14 cellular contexts compared by ENCODE assay signal in genomic region chr17:55273579-55274370, GRCh38. TPM values are rescaled to one million over a fixed set of nuclear protein-coding genes. Genes with fewer than 3 reads are reported as not detected.
A peak's percentile ranks its signal among the peaks of the same experiment; 100 is the strongest.
DNase-seq lines count a peak whose midpoint lies in the region; ATAC-seq and TF ChIP-seq lines count a peak whose summit lies in the region.
"Had no signal": no experiment of that assay in that cellular context is flagged by ENCODE, and none has a peak within 500 bp of the region (broad histone marks: within the 10 kb centered on the region; RNA-seq: fewer than 3 reads in every experiment).

No MANE protein-coding gene starts in this region.

- H3K9me3 Mint-ChIP-seq in WTC11, result no peaks in the 10 kb centered on the region
- no peaks in the 10 kb centered on the region for H3K9me3 Mint-ChIP-seq in Calu3 (ENCODE audit: low read depth, unreplicated experiment)
- H3K9me3 Mint-ChIP-seq: stimulated activated naive B cell treated with anti-CD40 and anti-IgM and Interleukin-4, amounts not matched to agents 10 μg/mL and 1 μg/mL and 100 μg/mL, for 72 hours had no signal

- H3K4me3 Mint-ChIP-seq in WTC11, result no peak overlapping the region
- H3K4me3 Mint-ChIP-seq in Calu3 (ENCODE audit: low read depth, unreplicated experiment), result no peak overlapping the region
- H3K4me3 Mint-ChIP-seq: activated CD4-positive, alpha-beta T cell treated with anti-CD3 and anti-CD28 coated beads for 36 hours; naive thymus-derived CD8-positive, alpha-beta T cell; stimulated activated naive B cell treated with anti-CD40 and anti-IgM and Interleukin-4, amounts not matched to agents 10 μg/mL and 1 μg/mL and 100 μg/mL, for 72 hours had no signal

- POLR2A ChIA-PET in WTC11 (lab: Charles Lee), result no interaction called here

- peaks cover 15% of the 10 kb centered on the region for H3K27me3 Mint-ChIP-seq in WTC11 (ENCODE audit: low read depth)
- H3K27me3 Mint-ChIP-seq in Calu3 (ENCODE audit: unreplicated experiment), result no peaks in the 10 kb centered on the region

- no peaks in the 10 kb centered on the region for H3K36me3 Mint-ChIP-seq in WTC11
- peaks cover 5% of the 10 kb centered on the region for H3K36me3 Mint-ChIP-seq in Calu3 (ENCODE audit: insufficient read depth, unreplicated experiment)
- H3K36me3 Mint-ChIP-seq: stimulated activated naive B cell treated with anti-CD40 and anti-IgM and Interleukin-4, amounts not matched to agents 10 μg/mL and 1 μg/mL and 100 μg/mL, for 72 hours had no signal

- TF ChIP-seq CTCF in C4-2B (conservative IDR thresholded peaks at IDR 0.05) (no peak), WTC11 (IDR thresholded peaks at IDR 0.05) (no peak), Calu3 (IDR thresholded peaks at IDR 0.05; ENCODE audit: unreplicated experiment) (no peak)

- DNase-seq in WTC11 (ENCODE audit: low spot score) (no peak), Right ventricle myocardium inferior (ENCODE audit: missing footprints) (peak; percentile 85), pons (ENCODE audit: low spot score) (peak; percentile 69), NCI-H1436 treated with DMSO at 0.1 percent for 48 hours (lab: John Stamatoyannopoulos, UW) (no peak), NCI-H2029 (lab: John Stamatoyannopoulos, UW) (no peak), Calu3 (no peak)
- no peak for DNase-seq in effector CD8-positive, alpha-beta T cell (lab: John Stamatoyannopoulos, UW)
- DNase-seq: activated CD4-positive, alpha-beta T cell treated with anti-CD3 and anti-CD28 coated beads for 36 hours; cortex of kidney; naive thymus-derived CD8-positive, alpha-beta T cell; NCI-H524 treated with DMSO at 0.1 percent for 48 hours; stimulated activated naive B cell treated with anti-CD40 and anti-IgM and Interleukin-4, amounts not matched to agents 10 μg/mL and 1 μg/mL and 100 μg/mL, for 72 hours had no signal

- H3K4me1 Mint-ChIP-seq in WTC11, result no peaks in the 10 kb centered on the region
- H3K4me1 Mint-ChIP-seq in Calu3 (ENCODE audit: low read depth, unreplicated experiment), result peaks cover 44% of the 10 kb centered on the region
- H3K4me1 Mint-ChIP-seq: activated CD4-positive, alpha-beta T cell treated with anti-CD3 and anti-CD28 coated beads for 36 hours had no signal

- H3K27ac ChIP-seq in C4-2B, result peak overlapping the region; percentile 75
- H3K27ac ChIP-seq: BLaER1 treated with 17β-estradiol and CSF1 and Interleukin-3, amounts not matched to agents 10 nM and 100 nM had no signal

- H3K27ac Mint-ChIP-seq in WTC11 (no peak overlapping the region), Calu3 (ENCODE audit: unreplicated experiment) (no peak overlapping the region)
- H3K27ac Mint-ChIP-seq: activated CD4-positive, alpha-beta T cell treated with anti-CD3 and anti-CD28 coated beads for 36 hours; stimulated activated naive B cell treated with anti-CD40 and anti-IgM and Interleukin-4, amounts not matched to agents 10 μg/mL and 1 μg/mL and 100 μg/mL, for 72 hours had no signal

- no TSS peak for BruUV-seq in Calu3 (replicated peaks; lab: Mats Ljungman, UMichigan)

- ATAC-seq in WTC11 (no peak; the same call in 1 of the 2 replicates), Right ventricle myocardium inferior (peak; percentile 83)
- ATAC-seq: activated CD4-positive, alpha-beta T cell treated with anti-CD3 and anti-CD28 coated beads for 36 hours; naive thymus-derived CD8-positive, alpha-beta T cell; stimulated activated naive B cell treated with anti-CD40 and anti-IgM and Interleukin-4, amounts not matched to agents 10 μg/mL and 1 μg/mL and 100 μg/mL, for 72 hours had no signal

- CTCF ChIA-PET in WTC11 (lab: Charles Lee) (no interaction called here), Calu3 (lab: Charles Lee) (interaction anchor here (0.6 to 1.1 kb wide), 2 partner anchors 11 kb away, joined by 3 read pairs; no protein-coding TSS in a partner anchor)

- intact Hi-C loops in Right ventricle myocardium inferior (cut with DNase I) (loop anchor here (1.0 kb wide), 1 partner anchor 12 kb away; no protein-coding TSS in a partner anchor), Calu3 (cut with micrococcal nuclease; ENCODE audit: unreplicated experiment) (no loop called here)

TF ChIP-seq in WTC11, 78 proteins besides CTCF, POLR2A, EP300 and RAD21:
- no peak for TF ChIP-seq MXD4 (CRISPR knock-in tag; IDR thresholded peaks at IDR 0.05; ENCODE audit: borderline replicate concordance)
- TF ChIP-seq ZNF138 (CRISPR knock-in tag; conservative IDR thresholded peaks at IDR 0.05), result no peak
- TF ChIP-seq GABPB1 (CRISPR knock-in tag; IDR thresholded peaks at IDR 0.05), result 0 out of 2 replicates have a peak, but pooled peaks have one; percentile 13

RNA-seq across cellular contexts. Expression of gene HLF, which starts 9.0 kb away (rescaled TPM):
- total RNA-seq in WTC11 (2021), result 0.30 to 0.34 TPM (median 0.31 TPM) in 3 replicates
- total RNA-seq in Right ventricle myocardium inferior, result 35.7 TPM
- total RNA-seq in Calu3 (2022), result 1.3 and 3.3 TPM in 2 replicates

Comparison
In these comparisons a context has a peak if more than half of its experiments do, and no peak if none do; other contexts are left out.
1. DNase-seq: peak in Right ventricle myocardium inferior (single experiment) and pons (single experiment); none in WTC11 (single experiment), NCI-H1436 treated with DMSO at 0.1 percent for 48 hours (single experiment), NCI-H2029 (single experiment), effector CD8-positive, alpha-beta T cell (single experiment) and Calu3 (single experiment).